28 cellular contexts compared by ENCODE assay signal in the genomic region with DNA sequence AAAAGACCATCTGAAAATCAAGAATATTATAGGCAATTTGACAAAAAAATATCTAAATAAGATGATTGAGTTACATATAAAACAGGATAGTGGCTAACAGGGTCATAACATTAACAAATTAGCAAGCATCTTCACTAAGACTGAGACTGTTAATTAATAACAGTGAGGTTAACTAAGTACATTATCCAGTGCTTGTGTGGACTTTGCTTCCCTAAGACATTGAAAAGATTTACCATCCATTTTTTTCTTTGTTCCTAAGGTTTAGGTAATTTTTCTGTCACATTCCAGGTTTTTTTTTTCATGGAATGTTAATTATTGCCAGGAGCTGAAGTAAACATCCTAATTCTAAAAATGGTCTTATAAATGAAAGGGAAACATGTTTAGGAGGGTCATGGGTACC.
"Had no signal": no experiment of that assay in that cellular context is flagged by ENCODE, and none has a peak within 500 bp of the region (broad histone marks: within the 10 kb centered on the region; RNA-seq: fewer than 3 reads in every experiment).

No MANE protein-coding gene starts in this region.

- H3K4me1 ChIP-seq: left ventricle myocardium inferior, stomach, testis, thyroid gland, transverse colon, upper lobe of left lung, vagina had no signal

- H3K27ac ChIP-seq: hepatocyte, left ventricle myocardium inferior, ovary, skin epidermis, stomach, testis, thyroid gland, transverse colon, upper lobe of left lung, vagina had no signal

- H3K4me3 ChIP-seq: hepatocyte, left ventricle myocardium inferior, lung, ovary, skin epidermis, stomach, testis, thyroid gland, transverse colon, upper lobe of left lung, vagina had no signal

- H3K27ac Mint-ChIP-seq: mesothelial cell of epicardium; naive B cell; natural killer cell; progenitor cell of endocrine pancreas; stimulated activated naive B cell treated with anti-CD40 and anti-IgM and Interleukin-4, amounts not matched to agents 10 μg/mL and 1 μg/mL and 100 μg/mL, for 72 hours had no signal

- H3K9me3 ChIP-seq: ovary, testis, thyroid gland, transverse colon, upper lobe of left lung, vagina had no signal

- H3K36me3 Mint-ChIP-seq: mesothelial cell of epicardium; naive B cell; natural killer cell; stimulated activated naive B cell treated with anti-CD40 and anti-IgM and Interleukin-4, amounts not matched to agents 10 μg/mL and 1 μg/mL and 100 μg/mL, for 72 hours had no signal

- H3K4me3 Mint-ChIP-seq: mesothelial cell of epicardium; naive B cell; natural killer cell; stimulated activated naive B cell treated with anti-CD40 and anti-IgM and Interleukin-4, amounts not matched to agents 10 μg/mL and 1 μg/mL and 100 μg/mL, for 72 hours had no signal

- H3K36me3 ChIP-seq: left ventricle myocardium inferior, ovary, stomach, thyroid gland, transverse colon, upper lobe of left lung, vagina had no signal

- H3K27me3 Mint-ChIP-seq: naive B cell; progenitor cell of endocrine pancreas; stimulated activated naive B cell treated with anti-CD40 and anti-IgM and Interleukin-4, amounts not matched to agents 10 μg/mL and 1 μg/mL and 100 μg/mL, for 72 hours had no signal

- DNase-seq: islet precursor cell; kidney glomerular epithelial cell; left colon; left ventricle myocardium inferior; mesendoderm; naive B cell; natural killer cell; ovary; retina; right cardiac atrium; stimulated activated CD4-positive, alpha-beta T cell treated with anti-CD3 and anti-CD28 coated beads, Interleukin-12 subunit alpha, Interleukin-12 subunit beta, amount 100 ng/mL, for 4 hours; stimulated activated CD4-positive, alpha-beta T cell treated with anti-CD3 and anti-CD28 coated beads, Interleukin-15, amount 100 ng/mL, for 24 hours; stimulated activated CD4-positive, alpha-beta T cell treated with anti-CD3 and anti-CD28 coated beads, Interleukin-2, amount 100 ng/mL, for 24 hours; stimulated activated CD4-positive, alpha-beta T cell treated with anti-CD3 and anti-CD28 coated beads, Interleukin-4, amount 100 ng/mL, for 1 hour; stimulated activated naive B cell treated with anti-CD40 and anti-IgM and Interleukin-4, amounts not matched to agents 10 μg/mL and 1 μg/mL and 100 μg/mL, for 72 hours; stimulated activated naive CD8-positive, alpha-beta T cell treated with anti-CD3 and anti-CD28 coated beads, Interleukin-15, Interleukin-2, amounts not matched to agents 100 U/mL and 50 U/mL, for 24 hours; stomach; testis; thyroid gland; transverse colon; upper lobe of left lung had no signal

- H3K4me1 Mint-ChIP-seq: mesothelial cell of epicardium; naive B cell; natural killer cell; stimulated activated naive B cell treated with anti-CD40 and anti-IgM and Interleukin-4, amounts not matched to agents 10 μg/mL and 1 μg/mL and 100 μg/mL, for 72 hours had no signal

- ATAC-seq: left colon; natural killer cell; right cardiac atrium; sciatic nerve; stimulated activated naive B cell treated with anti-CD40 and anti-IgM and Interleukin-4, amounts not matched to agents 10 μg/mL and 1 μg/mL and 100 μg/mL, for 72 hours; stimulated activated naive CD8-positive, alpha-beta T cell treated with anti-CD3 and anti-CD28 coated beads, Interleukin-15, Interleukin-2, amounts not matched to agents 100 U/mL and 50 U/mL, for 24 hours had no signal
